In genomic region chr12:3803865-3804472, GRCh38 we compare ENCODE assay signal across 8 cellular contexts.
DNase-seq lines count a peak whose midpoint lies in the region; ATAC-seq lines count a peak whose summit lies in the region.

No MANE protein-coding gene starts in this region.

- peaks cover 6% of the 10 kb centered on the region for H3K36me3 Mint-ChIP-seq in memory B cell

- no peak overlapping the region for H3K27ac Mint-ChIP-seq in memory B cell

- no peaks in the 10 kb centered on the region for H3K27me3 Mint-ChIP-seq in memory B cell

- no peaks in the 10 kb centered on the region for H3K4me1 Mint-ChIP-seq in memory B cell

- ATAC-seq in HG03095 (IDR thresholded peaks at IDR 0.05; ENCODE audit: unreplicated experiment): peak; percentile 54
- ATAC-seq in memory B cell (ENCODE audit: low read depth): peak; percentile 76
- ATAC-seq in HG03439 (IDR thresholded peaks at IDR 0.05; ENCODE audit: unreplicated experiment): no peak

- H3K4me3 Mint-ChIP-seq in memory B cell: no peak overlapping the region

- DNase-seq in COR-L47 (lab: John Stamatoyannopoulos, UW) (peak; percentile 50), NCI-H82 (lab: John Stamatoyannopoulos, UW) (peak; percentile 89), memory B cell (ENCODE audit: low spot score in 2 of 2) (peak; percentile 51 to 54)
- DNase-seq in activated CD4-positive, alpha-beta T cell treated with anti-CD3 and anti-CD28 coated beads, Interleukin-2, amount 50 U/mL, for 48 hours: peak; percentile 76 to 81
- DNase-seq in effector CD4-positive, alpha-beta T cell: peak; percentile 66
- DNase-seq in stimulated activated CD8-positive, alpha-beta memory T cell treated with anti-CD3 and anti-CD28 coated beads, Interleukin-15, amount 100 ng/mL, for 24 hours (ENCODE audit: low read depth): peak; percentile 23

- no peaks in the 10 kb centered on the region for H3K9me3 Mint-ChIP-seq in memory B cell

Comparison
In these comparisons a context has a peak if more than half of its experiments do, and no peak if none do; other contexts are left out.
1. DNase-seq: peak in every context shown above with its lines; median percentile 89 in NCI-H82; 78 in activated CD4-positive, alpha-beta T cell treated with anti-CD3 and anti-CD28 coated beads, Interleukin-2, amount 50 U/mL, for 48 hours; 66 in effector CD4-positive, alpha-beta T cell; 52 in memory B cell; 50 in COR-L47; 23 in stimulated activated CD8-positive, alpha-beta memory T cell treated with anti-CD3 and anti-CD28 coated beads, Interleukin-15, amount 100 ng/mL, for 24 hours.